In the genomic region with DNA sequence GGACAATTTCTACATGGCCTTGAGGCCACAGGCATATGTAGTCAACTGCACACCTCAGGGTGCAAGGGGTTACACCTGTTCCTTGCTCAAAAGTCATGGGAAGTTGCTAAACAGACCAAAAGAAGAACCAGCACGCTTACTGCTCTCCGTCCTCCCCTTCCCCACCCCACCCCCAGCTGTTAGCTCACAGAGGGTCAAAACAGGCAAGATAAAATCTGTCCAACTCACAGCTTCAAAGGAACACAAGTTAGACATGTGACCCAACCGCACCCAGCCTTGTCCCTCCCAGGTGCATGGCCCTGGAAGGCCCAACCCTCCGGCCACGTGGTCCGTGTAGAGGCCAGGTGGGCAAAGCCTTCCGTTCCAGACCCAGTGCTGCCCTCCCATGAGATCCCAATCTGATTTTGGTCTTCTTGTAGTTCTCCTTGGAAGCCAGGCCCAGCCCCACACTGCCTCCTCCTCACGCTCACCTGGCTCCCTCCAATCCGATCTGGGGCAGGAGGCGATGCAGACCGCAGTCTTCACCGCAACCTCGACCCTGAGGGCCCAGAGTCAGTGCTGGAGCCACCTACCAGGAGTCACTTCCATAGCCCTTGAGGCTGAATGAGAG, we compare ENCODE assay signal across 1 cellular context.
TF ChIP-seq lines count a peak whose summit lies in the region.

No MANE protein-coding gene starts in this region.

TF ChIP-seq in K562, 482 proteins besides CTCF, POLR2A, EP300 and RAD21 (continued from another document and continues in another):
- TF ChIP-seq, protein P1, sequence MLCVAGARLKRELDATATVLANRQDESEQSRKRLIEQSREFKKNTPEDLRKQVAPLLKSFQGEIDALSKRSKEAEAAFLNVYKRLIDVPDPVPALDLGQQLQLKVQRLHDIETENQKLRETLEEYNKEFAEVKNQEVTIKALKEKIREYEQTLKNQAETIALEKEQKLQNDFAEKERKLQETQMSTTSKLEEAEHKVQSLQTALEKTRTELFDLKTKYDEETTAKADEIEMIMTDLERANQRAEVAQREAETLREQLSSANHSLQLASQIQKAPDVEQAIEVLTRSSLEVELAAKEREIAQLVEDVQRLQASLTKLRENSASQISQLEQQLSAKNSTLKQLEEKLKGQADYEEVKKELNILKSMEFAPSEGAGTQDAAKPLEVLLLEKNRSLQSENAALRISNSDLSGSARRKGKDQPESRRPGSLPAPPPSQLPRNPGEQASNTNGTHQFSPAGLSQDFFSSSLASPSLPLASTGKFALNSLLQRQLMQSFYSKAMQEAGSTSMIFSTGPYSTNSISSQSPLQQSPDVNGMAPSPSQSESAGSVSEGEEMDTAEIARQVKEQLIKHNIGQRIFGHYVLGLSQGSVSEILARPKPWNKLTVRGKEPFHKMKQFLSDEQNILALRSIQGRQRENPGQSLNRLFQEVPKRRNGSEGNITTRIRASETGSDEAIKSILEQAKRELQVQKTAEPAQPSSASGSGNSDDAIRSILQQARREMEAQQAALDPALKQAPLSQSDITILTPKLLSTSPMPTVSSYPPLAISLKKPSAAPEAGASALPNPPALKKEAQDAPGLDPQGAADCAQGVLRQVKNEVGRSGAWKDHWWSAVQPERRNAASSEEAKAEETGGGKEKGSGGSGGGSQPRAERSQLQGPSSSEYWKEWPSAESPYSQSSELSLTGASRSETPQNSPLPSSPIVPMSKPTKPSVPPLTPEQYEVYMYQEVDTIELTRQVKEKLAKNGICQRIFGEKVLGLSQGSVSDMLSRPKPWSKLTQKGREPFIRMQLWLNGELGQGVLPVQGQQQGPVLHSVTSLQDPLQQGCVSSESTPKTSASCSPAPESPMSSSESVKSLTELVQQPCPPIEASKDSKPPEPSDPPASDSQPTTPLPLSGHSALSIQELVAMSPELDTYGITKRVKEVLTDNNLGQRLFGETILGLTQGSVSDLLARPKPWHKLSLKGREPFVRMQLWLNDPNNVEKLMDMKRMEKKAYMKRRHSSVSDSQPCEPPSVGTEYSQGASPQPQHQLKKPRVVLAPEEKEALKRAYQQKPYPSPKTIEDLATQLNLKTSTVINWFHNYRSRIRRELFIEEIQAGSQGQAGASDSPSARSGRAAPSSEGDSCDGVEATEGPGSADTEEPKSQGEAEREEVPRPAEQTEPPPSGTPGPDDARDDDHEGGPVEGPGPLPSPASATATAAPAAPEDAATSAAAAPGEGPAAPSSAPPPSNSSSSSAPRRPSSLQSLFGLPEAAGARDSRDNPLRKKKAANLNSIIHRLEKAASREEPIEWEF (CRISPR knock-in tag; IDR thresholded peaks at IDR 0.05), result peak; percentile 94
- TF ChIP-seq, protein P2, sequence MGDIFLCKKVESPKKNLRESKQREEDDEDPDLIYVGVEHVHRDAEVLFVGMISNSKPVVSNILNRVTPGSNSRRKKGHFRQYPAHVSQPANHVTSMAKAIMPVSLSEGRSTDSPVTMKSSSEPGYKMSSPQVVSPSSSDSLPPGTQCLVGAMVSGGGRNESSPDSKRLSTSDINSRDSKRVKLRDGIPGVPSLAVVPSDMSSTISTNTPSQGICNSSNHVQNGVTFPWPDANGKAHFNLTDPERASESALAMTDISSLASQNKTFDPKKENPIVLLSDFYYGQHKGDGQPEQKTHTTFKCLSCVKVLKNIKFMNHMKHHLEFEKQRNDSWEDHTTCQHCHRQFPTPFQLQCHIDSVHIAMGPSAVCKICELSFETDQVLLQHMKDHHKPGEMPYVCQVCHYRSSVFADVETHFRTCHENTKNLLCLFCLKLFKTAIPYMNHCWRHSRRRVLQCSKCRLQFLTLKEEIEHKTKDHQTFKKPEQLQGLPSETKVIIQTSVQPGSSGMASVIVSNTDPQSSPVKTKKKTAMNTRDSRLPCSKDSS (IDR thresholded peaks at IDR 0.05; ENCODE audit: low read depth, partially characterized antibody), result no peak
- TF ChIP-seq KDM4B (IDR thresholded peaks at IDR 0.05; ENCODE audit: borderline replicate concordance in 2 of 2, low read depth in 1 of 2) (peak in 1 of 2 experiments; percentile 64; a peak in 1 of 4 replicates), SREBF1 (IDR thresholded peaks at IDR 0.05; ENCODE audit: borderline replicate concordance, low read depth, low read length) (no peak), ZNF780A (CRISPR knock-in tag; IDR thresholded peaks at IDR 0.05) (no peak), PURB (CRISPR knock-in tag; IDR thresholded peaks at IDR 0.05; ENCODE audit: low read depth) (no peak), SRSF1 (IDR thresholded peaks at IDR 0.05; ENCODE audit: low read depth, low read length) (no peak), ATF7 (IDR thresholded peaks at IDR 0.05) (peak; percentile 67), ZNF785 (CRISPR knock-in tag; IDR thresholded peaks at IDR 0.05) (no peak), SNRNP70 (optimal IDR thresholded peaks at IDR 0.05; ENCODE audit: low read depth, low read length) (no peak), HDAC2 (IDR thresholded peaks at IDR 0.05) (peak; percentile 54; the same call in 1 of the 2 replicates), GABPB2 (CRISPR knock-in tag; conservative IDR thresholded peaks at IDR 0.05) (no peak), ZC3H8 (IDR thresholded peaks at IDR 0.05) (no peak), HMG20A (CRISPR knock-in tag; conservative IDR thresholded peaks at IDR 0.05) (no peak), SRSF9 (IDR thresholded peaks at IDR 0.05; ENCODE audit: borderline replicate concordance, low read depth, low read length) (no peak), POLR2AphosphoS5 (IDR thresholded peaks at IDR 0.05; ENCODE audit: control insufficient read depth, insufficient read depth, low read depth, low read length) (0 out of 2 replicates have a peak, but pooled peaks have one; percentile 28)
- TF ChIP-seq, protein P3, sequence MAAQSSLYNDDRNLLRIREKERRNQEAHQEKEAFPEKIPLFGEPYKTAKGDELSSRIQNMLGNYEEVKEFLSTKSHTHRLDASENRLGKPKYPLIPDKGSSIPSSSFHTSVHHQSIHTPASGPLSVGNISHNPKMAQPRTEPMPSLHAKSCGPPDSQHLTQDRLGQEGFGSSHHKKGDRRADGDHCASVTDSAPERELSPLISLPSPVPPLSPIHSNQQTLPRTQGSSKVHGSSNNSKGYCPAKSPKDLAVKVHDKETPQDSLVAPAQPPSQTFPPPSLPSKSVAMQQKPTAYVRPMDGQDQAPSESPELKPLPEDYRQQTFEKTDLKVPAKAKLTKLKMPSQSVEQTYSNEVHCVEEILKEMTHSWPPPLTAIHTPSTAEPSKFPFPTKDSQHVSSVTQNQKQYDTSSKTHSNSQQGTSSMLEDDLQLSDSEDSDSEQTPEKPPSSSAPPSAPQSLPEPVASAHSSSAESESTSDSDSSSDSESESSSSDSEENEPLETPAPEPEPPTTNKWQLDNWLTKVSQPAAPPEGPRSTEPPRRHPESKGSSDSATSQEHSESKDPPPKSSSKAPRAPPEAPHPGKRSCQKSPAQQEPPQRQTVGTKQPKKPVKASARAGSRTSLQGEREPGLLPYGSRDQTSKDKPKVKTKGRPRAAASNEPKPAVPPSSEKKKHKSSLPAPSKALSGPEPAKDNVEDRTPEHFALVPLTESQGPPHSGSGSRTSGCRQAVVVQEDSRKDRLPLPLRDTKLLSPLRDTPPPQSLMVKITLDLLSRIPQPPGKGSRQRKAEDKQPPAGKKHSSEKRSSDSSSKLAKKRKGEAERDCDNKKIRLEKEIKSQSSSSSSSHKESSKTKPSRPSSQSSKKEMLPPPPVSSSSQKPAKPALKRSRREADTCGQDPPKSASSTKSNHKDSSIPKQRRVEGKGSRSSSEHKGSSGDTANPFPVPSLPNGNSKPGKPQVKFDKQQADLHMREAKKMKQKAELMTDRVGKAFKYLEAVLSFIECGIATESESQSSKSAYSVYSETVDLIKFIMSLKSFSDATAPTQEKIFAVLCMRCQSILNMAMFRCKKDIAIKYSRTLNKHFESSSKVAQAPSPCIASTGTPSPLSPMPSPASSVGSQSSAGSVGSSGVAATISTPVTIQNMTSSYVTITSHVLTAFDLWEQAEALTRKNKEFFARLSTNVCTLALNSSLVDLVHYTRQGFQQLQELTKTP (IDR thresholded peaks at IDR 0.05; ENCODE audit: low read depth in 1 of 2, partially characterized antibody in 2 of 2), result peak in 1 of 2 experiments; percentile 77
- TF ChIP-seq, protein P4, sequence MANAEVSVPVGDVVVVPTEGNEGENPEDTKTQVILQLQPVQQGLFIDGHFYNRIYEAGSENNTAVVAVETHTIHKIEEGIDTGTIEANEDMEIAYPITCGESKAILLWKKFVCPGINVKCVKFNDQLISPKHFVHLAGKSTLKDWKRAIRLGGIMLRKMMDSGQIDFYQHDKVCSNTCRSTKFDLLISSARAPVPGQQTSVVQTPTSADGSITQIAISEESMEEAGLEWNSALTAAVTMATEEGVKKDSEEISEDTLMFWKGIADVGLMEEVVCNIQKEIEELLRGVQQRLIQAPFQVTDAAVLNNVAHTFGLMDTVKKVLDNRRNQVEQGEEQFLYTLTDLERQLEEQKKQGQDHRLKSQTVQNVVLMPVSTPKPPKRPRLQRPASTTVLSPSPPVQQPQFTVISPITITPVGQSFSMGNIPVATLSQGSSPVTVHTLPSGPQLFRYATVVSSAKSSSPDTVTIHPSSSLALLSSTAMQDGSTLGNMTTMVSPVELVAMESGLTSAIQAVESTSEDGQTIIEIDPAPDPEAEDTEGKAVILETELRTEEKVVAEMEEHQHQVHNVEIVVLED (CRISPR knock-in tag; IDR thresholded peaks at IDR 0.05), result peak; percentile 56; the same call in 1 of the 2 replicates
- TF ChIP-seq, protein P5, sequence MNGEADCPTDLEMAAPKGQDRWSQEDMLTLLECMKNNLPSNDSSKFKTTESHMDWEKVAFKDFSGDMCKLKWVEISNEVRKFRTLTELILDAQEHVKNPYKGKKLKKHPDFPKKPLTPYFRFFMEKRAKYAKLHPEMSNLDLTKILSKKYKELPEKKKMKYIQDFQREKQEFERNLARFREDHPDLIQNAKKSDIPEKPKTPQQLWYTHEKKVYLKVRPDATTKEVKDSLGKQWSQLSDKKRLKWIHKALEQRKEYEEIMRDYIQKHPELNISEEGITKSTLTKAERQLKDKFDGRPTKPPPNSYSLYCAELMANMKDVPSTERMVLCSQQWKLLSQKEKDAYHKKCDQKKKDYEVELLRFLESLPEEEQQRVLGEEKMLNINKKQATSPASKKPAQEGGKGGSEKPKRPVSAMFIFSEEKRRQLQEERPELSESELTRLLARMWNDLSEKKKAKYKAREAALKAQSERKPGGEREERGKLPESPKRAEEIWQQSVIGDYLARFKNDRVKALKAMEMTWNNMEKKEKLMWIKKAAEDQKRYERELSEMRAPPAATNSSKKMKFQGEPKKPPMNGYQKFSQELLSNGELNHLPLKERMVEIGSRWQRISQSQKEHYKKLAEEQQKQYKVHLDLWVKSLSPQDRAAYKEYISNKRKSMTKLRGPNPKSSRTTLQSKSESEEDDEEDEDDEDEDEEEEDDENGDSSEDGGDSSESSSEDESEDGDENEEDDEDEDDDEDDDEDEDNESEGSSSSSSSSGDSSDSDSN (IDR thresholded peaks at IDR 0.05; ENCODE audit: borderline replicate concordance in 1 of 2, low read depth in 2 of 2, low read length in 2 of 2), result no peak
- TF ChIP-seq, protein P6, sequence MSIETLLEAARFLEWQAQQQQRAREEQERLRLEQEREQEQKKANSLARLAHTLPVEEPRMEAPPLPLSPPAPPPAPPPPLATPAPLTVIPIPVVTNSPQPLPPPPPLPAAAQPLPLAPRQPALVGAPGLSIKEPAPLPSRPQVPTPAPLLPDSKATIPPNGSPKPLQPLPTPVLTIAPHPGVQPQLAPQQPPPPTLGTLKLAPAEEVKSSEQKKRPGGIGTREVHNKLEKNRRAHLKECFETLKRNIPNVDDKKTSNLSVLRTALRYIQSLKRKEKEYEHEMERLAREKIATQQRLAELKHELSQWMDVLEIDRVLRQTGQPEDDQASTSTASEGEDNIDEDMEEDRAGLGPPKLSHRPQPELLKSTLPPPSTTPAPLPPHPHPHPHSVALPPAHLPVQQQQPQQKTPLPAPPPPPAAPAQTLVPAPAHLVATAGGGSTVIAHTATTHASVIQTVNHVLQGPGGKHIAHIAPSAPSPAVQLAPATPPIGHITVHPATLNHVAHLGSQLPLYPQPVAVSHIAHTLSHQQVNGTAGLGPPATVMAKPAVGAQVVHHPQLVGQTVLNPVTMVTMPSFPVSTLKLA (conservative IDR thresholded peaks at IDR 0.05), result peak; percentile 86 to 91
- TF ChIP-seq, protein P7, sequence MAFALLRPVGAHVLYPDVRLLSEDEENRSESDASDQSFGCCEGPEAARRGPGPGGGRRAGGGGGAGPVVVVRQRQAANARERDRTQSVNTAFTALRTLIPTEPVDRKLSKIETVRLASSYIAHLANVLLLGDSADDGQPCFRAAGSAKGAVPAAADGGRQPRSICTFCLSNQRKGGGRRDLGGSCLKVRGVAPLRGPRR (CRISPR knock-in tag; IDR thresholded peaks at IDR 0.05), result peak; percentile 94
